8 cellular contexts compared by ENCODE assay signal in the genomic region with DNA sequence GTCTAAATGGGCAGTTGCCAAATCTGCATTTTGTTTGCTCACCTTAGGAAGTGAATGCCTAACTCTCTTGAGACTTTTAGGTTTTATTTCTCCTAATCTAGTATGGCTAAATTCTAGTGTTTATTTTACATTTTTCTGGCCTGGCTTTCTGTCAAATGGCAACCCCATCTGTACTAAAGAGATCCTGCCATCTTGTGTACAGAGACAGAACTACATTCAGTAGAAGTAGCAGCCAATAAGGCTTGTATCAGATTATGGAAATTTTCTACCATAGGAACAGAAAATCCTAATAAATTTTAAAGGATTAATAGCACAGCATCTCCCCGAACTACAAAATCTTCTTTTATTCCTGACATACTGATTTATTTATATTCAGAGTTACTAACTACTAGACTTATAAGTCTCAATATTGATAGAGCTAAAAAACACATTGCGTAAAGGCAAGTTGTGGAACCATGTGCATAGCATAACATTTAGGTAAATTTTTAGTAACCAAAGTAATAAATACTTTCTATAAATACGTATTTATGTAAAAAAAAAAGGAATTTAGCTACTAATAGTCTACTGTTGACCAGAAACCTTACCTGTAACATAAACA. TPM values are rescaled to one million over a fixed set of nuclear protein-coding genes. Genes with fewer than 3 reads are reported as not detected.
A peak's percentile ranks its signal among the peaks of the same experiment; 100 is the strongest.
DNase-seq lines count a peak whose midpoint lies in the region; ATAC-seq, FAIRE-seq and TF ChIP-seq lines count a peak whose summit lies in the region.

No MANE protein-coding gene starts in this region.

- H3K9me3 ChIP-seq in keratinocyte (ENCODE audit: control insufficient read depth, low read depth, low read length) (no peaks in the 10 kb centered on the region), upper lobe of left lung (no peaks in the 10 kb centered on the region)

- no peak for TF ChIP-seq POLR2A in upper lobe of left lung (IDR thresholded peaks at IDR 0.05)

- dilution Hi-C loops in keratinocyte (cut with MboI; ENCODE audit: extremely low pct_ligation_motif_present, low sequenced_read_pairs) = no loop called here

- no peaks in the 10 kb centered on the region for H3K36me3 ChIP-seq in keratinocyte (ENCODE audit: control insufficient read depth in 2 of 2, extremely low read depth in 1 of 2, insufficient read depth in 2 of 2, low read length in 2 of 2)
- no peaks in the 10 kb centered on the region for H3K36me3 ChIP-seq in upper lobe of left lung

- DNase-seq in AG08395 (ENCODE audit: low spot score) = peak; percentile 62
- DNase-seq in NCI-H2081 treated with DMSO at 0.1 percent for 48 hours (lab: John Stamatoyannopoulos, UW) = peak; percentile 43
- DNase-seq in astrocyte of the spinal cord (ENCODE audit: low read depth, low spot score) = peak; percentile 68
- no peak for DNase-seq in keratinocyte (ENCODE audit: low read depth, low spot score)
- DNase-seq in upper lobe of left lung = no peak
- DNase-seq in NCI-H2107 treated with DMSO at 0.1 percent for 48 hours (lab: John Stamatoyannopoulos, UW; ENCODE audit: unreplicated experiment) = no peak

- H3K27me3 ChIP-seq in keratinocyte (ENCODE audit: control insufficient read depth, extremely low read depth, insufficient read depth, low read length) = no peaks in the 10 kb centered on the region
- no peaks in the 10 kb centered on the region for H3K27me3 ChIP-seq in upper lobe of left lung

- peak; percentile 72 for ATAC-seq in GM18511 (IDR thresholded peaks at IDR 0.05; ENCODE audit: unreplicated experiment)
- ATAC-seq in HG02943 (IDR thresholded peaks at IDR 0.05; ENCODE audit: low read depth, unreplicated experiment) = peak; percentile 59
- peak; percentile 63 to 78 for ATAC-seq in upper lobe of left lung (ENCODE audit: low FRiP score in 2 of 2)

- TF ChIP-seq CTCF in astrocyte of the spinal cord (IDR thresholded peaks at IDR 0.05; ENCODE audit: low read depth, low read length) = peak; percentile 77
- peak; percentile 11 to 56 (median 55) for TF ChIP-seq CTCF in keratinocyte (optimal IDR thresholded peaks at IDR 0.05 in 1 of 3, IDR thresholded peaks at IDR 0.05 in 1 of 3, conservative IDR thresholded peaks at IDR 0.05 in 1 of 3; ENCODE audit: extremely low read depth in 1 of 3, insufficient read depth in 2 of 3, low read length in 3 of 3)
- peak; percentile 52 to 71 (median 69) for TF ChIP-seq CTCF in upper lobe of left lung (IDR thresholded peaks at IDR 0.05)

- no peak overlapping the region for H3K27ac ChIP-seq in keratinocyte (ENCODE audit: control insufficient read depth, insufficient read depth, low read length)
- no peak overlapping the region for H3K27ac ChIP-seq in upper lobe of left lung

- in situ Hi-C loops in astrocyte of the spinal cord (cut with HindIII; ENCODE audit: low sequenced_read_pairs) = no loop called here

- H2AFZ ChIP-seq in keratinocyte (ENCODE audit: control insufficient read depth, low read length) = peak overlapping the region; percentile 54

- 37 to 42% methylated on average over 3 of the region's 3 CpGs for WGBS in upper lobe of left lung, 2 donors

- no peak for TF ChIP-seq EP300 in upper lobe of left lung (IDR thresholded peaks at IDR 0.05)

- H3K4me1 ChIP-seq in keratinocyte (ENCODE audit: control insufficient read depth, extremely low read depth, insufficient read depth, low read length) = no peaks in the 10 kb centered on the region
- H3K4me1 ChIP-seq in upper lobe of left lung = peaks cover 0 to 3% (median 0%) of the 10 kb centered on the region in 4 donors

- H3K9me1 ChIP-seq in keratinocyte (ENCODE audit: control insufficient read depth, extremely low read depth, insufficient read depth, low read length) = no peaks in the 10 kb centered on the region

- H3K4me2 ChIP-seq in keratinocyte (ENCODE audit: control insufficient read depth, extremely low read depth, insufficient read depth, low read depth, low read length) = no peak overlapping the region

- H3K4me3 ChIP-seq in astrocyte of the spinal cord (ENCODE audit: low read depth, low read length) = no peak overlapping the region
- no peak overlapping the region for H3K4me3 ChIP-seq in keratinocyte (ENCODE audit: control insufficient read depth in 2 of 3, extremely low read depth in 1 of 3, insufficient read depth in 2 of 3, low read depth in 1 of 3, low read length in 3 of 3)
- no peak overlapping the region for H3K4me3 ChIP-seq in upper lobe of left lung

- no peaks in the 10 kb centered on the region for H3K79me2 ChIP-seq in keratinocyte (ENCODE audit: control insufficient read depth, insufficient read depth, low read length)

- H3K9ac ChIP-seq in keratinocyte (ENCODE audit: control insufficient read depth, extremely low read depth, insufficient read depth, low read length) = no peak overlapping the region

- H4K20me1 ChIP-seq in keratinocyte (ENCODE audit: control insufficient read depth, extremely low read depth, insufficient read depth, low read length) = no peaks in the 10 kb centered on the region

- FAIRE-seq in keratinocyte (lab: Jason Lieb, UNC) = peak; percentile 69

RNA-seq across cellular contexts. Expression of a gene that starts 45.5 kb away (rescaled TPM):
- polyA plus RNA-seq in keratinocyte = 2.8 to 4.0 TPM (median 3.3 TPM) in 3 replicates
- polyA plus RNA-seq in keratinocyte (2011; ENCODE audit: low read depth) = 0.52 TPM
- 1.3 and 2.7 TPM in 2 replicates for polyA plus RNA-seq in keratinocyte (2011; cell fraction: cytosol; rRNA removed)
- 4.2 TPM in 2 replicates for polyA plus RNA-seq in keratinocyte (2011; cell fraction: nucleus; rRNA removed)
- polyA plus RNA-seq in keratinocyte (2012; ENCODE audit: low replicate concordance) = 1.4 and 2.6 TPM in 2 replicates
- polyA minus RNA-seq in keratinocyte = 4.0 to 16.4 TPM (median 5.7 TPM) in 3 replicates
- 3.6 TPM for polyA minus RNA-seq in keratinocyte (2011; cell fraction: cytosol; rRNA and poly(A)+ RNA removed)
- 8.1 and 17.6 TPM in 2 replicates for polyA minus RNA-seq in keratinocyte (2011; cell fraction: nucleus; rRNA and poly(A)+ RNA removed)
- total RNA-seq in upper lobe of left lung = 10 to 100 TPM in 5 of 6 donors, 1 to 10 TPM in 1; 8.6 to 16.7 (median 13.7) TPM

Comparison
In these comparisons a context has a peak if more than half of its experiments do, and no peak if none do; other contexts are left out.
1. DNase-seq: peak in AG08395 (single experiment), NCI-H2081 treated with DMSO at 0.1 percent for 48 hours (single experiment) and astrocyte of the spinal cord (single experiment); none in keratinocyte (single experiment), upper lobe of left lung (0 of 2) and NCI-H2107 treated with DMSO at 0.1 percent for 48 hours (single experiment).
2. Peak in every context shown above with its lines, with median percentiles within 50 percentile points of each other: ATAC-seq and CTCF ChIP-seq.